ENCODE assay signal across 9 cellular contexts in genomic region chr2:145753209-145753608, GRCh38.
DNase-seq lines count a peak whose midpoint lies in the region; ATAC-seq and TF ChIP-seq lines count a peak whose summit lies in the region.
"Had no signal": no experiment of that assay in that cellular context is flagged by ENCODE, and none has a peak within 500 bp of the region (broad histone marks: within the 10 kb centered on the region; RNA-seq: fewer than 3 reads in every experiment).

No MANE protein-coding gene starts in this region.

- ATAC-seq in PC-3 = no peak
- ATAC-seq: activated CD8-positive, alpha-beta T cell treated with anti-CD3 and anti-CD28 coated beads, Interleukin-2, amount 10 ng/mL, durations not matched to agents 7 days and 5 days had no signal

- DNase-seq in PC-3 (no peak), esophagus squamous epithelium (lab: John Stamatoyannopoulos, UW) (no peak), DMS53 (lab: John Stamatoyannopoulos, UW) (no peak), LoVo (ENCODE audit: low spot score) (no peak), CD1c-positive myeloid dendritic cell (ENCODE audit: extremely low spot score) (no peak), NCI-H446 (lab: John Stamatoyannopoulos, UW) (no peak)
- DNase-seq: activated CD8-positive, alpha-beta T cell treated with anti-CD3 and anti-CD28 coated beads, Interleukin-2, amount 10 ng/mL, durations not matched to agents 7 days and 5 days had no signal

- TF ChIP-seq POLR2A in esophagus squamous epithelium (IDR thresholded peaks at IDR 0.05) = no peak

- H3F3A ChIP-seq in PC-3 (ENCODE audit: low read length, unreplicated experiment) = no peaks in the 10 kb centered on the region

- no peaks in the 10 kb centered on the region for H3K27me3 ChIP-seq in BLaER1 treated with 17β-estradiol and CSF1 and Interleukin-3, amounts not matched to agents 10 nM and 100 nM
- no peaks in the 10 kb centered on the region for H3K27me3 ChIP-seq in PC-3 (ENCODE audit: low read length)
- no peaks in the 10 kb centered on the region for H3K27me3 ChIP-seq in esophagus squamous epithelium
- H3K27me3 ChIP-seq in parathyroid adenoma (ENCODE audit: control insufficient read depth, insufficient read depth, low read length) = no peaks in the 10 kb centered on the region

- H3K36me3 ChIP-seq in BLaER1 treated with 17β-estradiol and CSF1 and Interleukin-3, amounts not matched to agents 10 nM and 100 nM = no peaks in the 10 kb centered on the region
- H3K36me3 ChIP-seq in PC-3 (ENCODE audit: low read depth, low read length) (no peaks in the 10 kb centered on the region), esophagus squamous epithelium (no peaks in the 10 kb centered on the region), parathyroid adenoma (ENCODE audit: control insufficient read depth, insufficient read depth, low read length) (no peaks in the 10 kb centered on the region)

- H4K20me1 ChIP-seq in BLaER1 treated with 17β-estradiol and CSF1 and Interleukin-3, amounts not matched to agents 10 nM and 100 nM = no peaks in the 10 kb centered on the region
- H4K20me1 ChIP-seq in PC-3 (ENCODE audit: low read length) = no peaks in the 10 kb centered on the region

- no peak overlapping the region for H3K4me3 ChIP-seq in BLaER1 treated with 17β-estradiol and CSF1 and Interleukin-3, amounts not matched to agents 10 nM and 100 nM
- no peak overlapping the region for H3K4me3 ChIP-seq in PC-3 (ENCODE audit: low read length)
- H3K4me3 ChIP-seq in esophagus squamous epithelium = no peak overlapping the region
- H3K4me3 ChIP-seq in parathyroid adenoma (ENCODE audit: low read depth, low read length) = no peak overlapping the region

- H3K9me2 ChIP-seq in PC-3 (replicated peaks; ENCODE audit: low read length) = no peaks in the 10 kb centered on the region

- peak overlapping the region in 6 of 11 experiments; percentile 5 to 77 (median 57); a peak in 10 of 22 replicates for H3K9ac ChIP-seq in BLaER1 treated with 17β-estradiol and CSF1 and Interleukin-3, amounts not matched to agents 10 nM and 100 nM
- H3K9ac ChIP-seq in PC-3 (ENCODE audit: low read length) (no peak overlapping the region), parathyroid adenoma (no peak overlapping the region)

- H3K9me3 ChIP-seq in BLaER1 treated with 17β-estradiol and CSF1 and Interleukin-3, amounts not matched to agents 10 nM and 100 nM (replicated peaks in 1 of 11) = no peaks in the 10 kb centered on the region
- H3K9me3 ChIP-seq in PC-3 (ENCODE audit: low read length) = no peaks in the 10 kb centered on the region
- H3K9me3 ChIP-seq in esophagus squamous epithelium = no peaks in the 10 kb centered on the region
- no peaks in the 10 kb centered on the region for H3K9me3 ChIP-seq in parathyroid adenoma (ENCODE audit: control insufficient read depth, low read length)

- intact Hi-C loops in PC-3 (cut with micrococcal nuclease) = loop anchor here (5.0 to 10.0 kb wide), 6 partner anchors 71 to 1198 kb away; no protein-coding TSS in a partner anchor
- intact Hi-C loops in esophagus squamous epithelium (cut with DNase I) = no loop called here

- TF ChIP-seq CTCF in PC-3 (conservative IDR thresholded peaks at IDR 0.05; ENCODE audit: low read depth, low read length) = no peak
- TF ChIP-seq CTCF in esophagus squamous epithelium (IDR thresholded peaks at IDR 0.05) = no peak
- TF ChIP-seq CTCF in parathyroid adenoma (IDR thresholded peaks at IDR 0.05) = no peak

- 64 to 73% methylated on average over 4 to 5 of the region's 5 CpGs for WGBS in esophagus squamous epithelium, 2 donors

- no TSS peak for BruUV-seq in PC-3 (replicated peaks; lab: Mats Ljungman, UMichigan)

- H3K4me1 ChIP-seq in BLaER1 treated with 17β-estradiol and CSF1 and Interleukin-3, amounts not matched to agents 10 nM and 100 nM = peaks cover 34 to 59% (median 42%) of the 10 kb centered on the region in 10 experiments
- H3K4me1 ChIP-seq in PC-3 (ENCODE audit: insufficient read depth, low read length) (peaks cover 30% of the 10 kb centered on the region), esophagus squamous epithelium (peaks cover 8 to 43% (median 12%) of the 10 kb centered on the region in 3 donors), parathyroid adenoma (no peaks in the 10 kb centered on the region)

- POLR2A ChIA-PET in PC-3 (lab: Charles Lee; ENCODE audit: unreplicated experiment) = interaction anchor here (0.7 kb wide), 1 partner anchor 36 kb away, joined by 3 read pairs; no protein-coding TSS in a partner anchor

- CTCF ChIA-PET in PC-3 (lab: Charles Lee) = interaction anchor here (0.6 to 1.4 kb wide), 2 partner anchors 8 to 1232 kb away, joined by 3 to 4 read pairs; no protein-coding TSS in a partner anchor

- peak overlapping the region; percentile 54 to 91 (median 77) for H3K4me2 ChIP-seq in BLaER1 treated with 17β-estradiol and CSF1 and Interleukin-3, amounts not matched to agents 10 nM and 100 nM
- H3K4me2 ChIP-seq in PC-3 (ENCODE audit: low read length) = no peak overlapping the region
- H3K4me2 ChIP-seq in parathyroid adenoma (ENCODE audit: low read length) = no peak overlapping the region

- H2AFZ ChIP-seq in PC-3 (ENCODE audit: low read length) = peak overlapping the region; percentile 70; the same call in 1 of the 2 replicates
- H2AFZ ChIP-seq in parathyroid adenoma = peak overlapping the region; percentile 23

- peak overlapping the region in 7 of 11 experiments; percentile 2 to 83 (median 73); a peak in 8 of 22 replicates for H3K27ac ChIP-seq in BLaER1 treated with 17β-estradiol and CSF1 and Interleukin-3, amounts not matched to agents 10 nM and 100 nM
- no peak overlapping the region for H3K27ac ChIP-seq in PC-3 (ENCODE audit: low read length)
- peak overlapping the region in 3 of 4 donors; percentile 69 to 83 (median 76) for H3K27ac ChIP-seq in esophagus squamous epithelium
- H3K27ac ChIP-seq in parathyroid adenoma = no peak overlapping the region

- no peaks in the 10 kb centered on the region for H3K79me2 ChIP-seq in PC-3 (ENCODE audit: low read length)
- no peaks in the 10 kb centered on the region for H3K79me2 ChIP-seq in parathyroid adenoma

Comparison
In these comparisons a context has a peak if more than half of its experiments do, and no peak if none do; other contexts are left out.
1. H3K27ac ChIP-seq: peak in BLaER1 treated with 17β-estradiol and CSF1 and Interleukin-3, amounts not matched to agents 10 nM and 100 nM (7 of 11) and esophagus squamous epithelium (3 of 4); none in PC-3 (single experiment) and parathyroid adenoma (single experiment).
2. H3K4me2 ChIP-seq: peak in BLaER1 treated with 17β-estradiol and CSF1 and Interleukin-3, amounts not matched to agents 10 nM and 100 nM (11 of 11); none in PC-3 (single experiment) and parathyroid adenoma (single experiment).
3. H3K9ac ChIP-seq: peak in BLaER1 treated with 17β-estradiol and CSF1 and Interleukin-3, amounts not matched to agents 10 nM and 100 nM (6 of 11); none in PC-3 (single experiment) and parathyroid adenoma (single experiment).